Comparison of ENCODE assay signal across 12 cellular contexts in the genomic region with DNA sequence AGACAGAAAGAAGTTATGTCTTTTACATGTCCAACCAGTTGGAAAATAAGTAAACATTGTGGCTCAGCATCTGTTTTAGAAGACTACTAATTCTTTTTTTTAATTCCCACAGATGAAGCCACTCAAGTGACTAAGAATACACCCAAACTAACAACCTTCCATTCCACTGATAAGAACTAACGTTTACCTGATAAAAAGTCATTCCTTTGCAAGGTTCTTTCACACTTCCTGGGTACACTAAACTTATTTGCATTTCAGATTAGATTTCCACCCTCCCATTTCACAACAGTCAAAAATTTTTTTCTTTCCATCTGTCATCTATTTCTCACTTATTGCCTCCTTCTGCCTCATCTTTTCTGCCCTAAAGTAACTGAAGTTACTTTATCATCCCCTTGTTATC.
"Had no signal": no experiment of that assay in that cellular context is flagged by ENCODE, and none has a peak within 500 bp of the region (broad histone marks: within the 10 kb centered on the region; RNA-seq: fewer than 3 reads in every experiment).

No MANE protein-coding gene starts in this region.

- H3K9me3 Mint-ChIP-seq: central memory CD8-positive, alpha-beta T cell; effector memory CD8-positive, alpha-beta T cell had no signal

- FAIRE-seq: keratinocyte had no signal

- H3K36me3 Mint-ChIP-seq: neural progenitor cell had no signal

- H3K27ac Mint-ChIP-seq: effector memory CD8-positive, alpha-beta T cell; neural progenitor cell had no signal

- H3K27me3 Mint-ChIP-seq: central memory CD8-positive, alpha-beta T cell; effector memory CD8-positive, alpha-beta T cell had no signal

- DNase-seq: activated CD4-positive, alpha-beta T cell treated with anti-CD3 and anti-CD28 coated beads for 48 hours; activated naive CD4-positive, alpha-beta T cell; activated T-cell treated with anti-CD3 and anti-CD28 coated beads, Interleukin-2, amount 50 U/mL, for 48 hours; effector memory CD8-positive, alpha-beta T cell; left ventricle myocardium superior; mesenchymal stem cell; retina; WERI-Rb-1 had no signal

- ATAC-seq: effector memory CD8-positive, alpha-beta T cell; gastroesophageal sphincter; left ventricle myocardium superior had no signal

- H3K4me3 Mint-ChIP-seq: central memory CD8-positive, alpha-beta T cell; effector memory CD8-positive, alpha-beta T cell; neural progenitor cell had no signal
